ENCODE assay signal across 13 cellular contexts in the genomic region with DNA sequence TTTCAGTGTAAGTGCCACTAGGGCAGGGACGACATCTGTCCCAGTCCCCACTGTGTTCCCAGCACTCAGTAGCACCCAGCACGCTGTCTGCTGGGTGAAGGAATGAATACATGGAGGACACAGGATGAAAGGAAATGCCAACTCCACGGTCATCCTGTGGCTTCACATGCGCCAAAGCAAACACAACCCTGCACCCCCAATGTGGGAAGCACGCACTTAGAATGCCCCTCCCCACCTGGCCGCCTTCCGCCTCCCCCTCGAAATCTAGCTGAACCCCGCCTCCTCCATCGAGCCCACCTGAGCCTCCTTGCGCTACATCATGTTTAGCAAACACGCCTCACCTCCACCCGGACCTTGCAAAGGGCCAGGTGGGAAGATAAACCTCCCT. TPM values are rescaled to one million over a fixed set of nuclear protein-coding genes. Genes with fewer than 3 reads are reported as not detected.
DNase-seq lines count a peak whose midpoint lies in the region; ATAC-seq, FAIRE-seq and TF ChIP-seq lines count a peak whose summit lies in the region.
"Had no signal": no experiment of that assay in that cellular context is flagged by ENCODE, and none has a peak within 500 bp of the region (broad histone marks: within the 10 kb centered on the region; RNA-seq: fewer than 3 reads in every experiment).

No MANE protein-coding gene starts in this region.

- H3K27ac Mint-ChIP-seq in CD14-positive monocyte (peak overlapping the region; percentile 4 to 93 (median 82)), neural progenitor cell (peak overlapping the region; percentile 78)
- peak overlapping the region; percentile 71 for H3K27ac Mint-ChIP-seq in dendritic cell treated with granulocyte-macrophage colony-stimulating factor and Interleukin-4, amounts not matched to agents 40 ng/mL and 50 ng/mL, for 4 days
- no peak overlapping the region for H3K27ac Mint-ChIP-seq in activated CD8-positive, alpha-beta memory T cell treated with anti-CD3 and anti-CD28 coated beads, Interleukin-2, amount 10 ng/mL, durations not matched to agents 7 days and 5 days
- H3K27ac Mint-ChIP-seq: CD8-positive, alpha-beta T cell had no signal

- no peaks in the 10 kb centered on the region for H4K20me1 ChIP-seq in neural progenitor cell (ENCODE audit: low read depth)

- no peaks in the 10 kb centered on the region for H3F3A ChIP-seq in neural progenitor cell (ENCODE audit: low read depth)

- no peak for DNase-seq in CD14-positive monocyte (ENCODE audit: low spot score)
- no peak for DNase-seq in GM12891 (ENCODE audit: insufficient read length, low spot score)
- no peak for DNase-seq in neural progenitor cell (ENCODE audit: low spot score)
- no peak for DNase-seq in activated CD8-positive, alpha-beta memory T cell treated with anti-CD3 and anti-CD28 coated beads, Interleukin-2, amount 10 ng/mL, durations not matched to agents 7 days and 5 days
- DNase-seq in SKM-1 (lab: John Stamatoyannopoulos, UW; ENCODE audit: unreplicated experiment) = no peak
- no peak for DNase-seq in GDM1 (lab: John Stamatoyannopoulos, UW)
- DNase-seq: activated CD8-positive, alpha-beta memory T cell treated with anti-CD3 and anti-CD28 coated beads for 24 hours; activated gamma-delta T cell treated with Interleukin-2 at 50 U/mL for 16 hours; CD8-positive, alpha-beta T cell; effector CD4-positive, alpha-beta T cell; NCI-H2081 had no signal

- H3K36me3 ChIP-seq in neural progenitor cell = no peaks in the 10 kb centered on the region

- CTCF ChIA-PET in activated CD8-positive, alpha-beta memory T cell treated with anti-CD3 and anti-CD28 coated beads, Interleukin-2, amount 10 ng/mL, durations not matched to agents 7 days and 5 days (lab: Charles Lee) = no interaction called here

- intact Hi-C loops in CD14-positive monocyte (cut with micrococcal nuclease) = no loop called here
- intact Hi-C loops in dendritic cell treated with granulocyte-macrophage colony-stimulating factor and Interleukin-4, amounts not matched to agents 40 ng/mL and 50 ng/mL, for 4 days (cut with micrococcal nuclease) = no loop called here

- H3K9ac ChIP-seq in neural progenitor cell = no peak overlapping the region
- H3K9ac ChIP-seq: parathyroid adenoma had no signal

- H3K36me3 Mint-ChIP-seq in CD14-positive monocyte (peaks cover 5 to 19% of the 10 kb centered on the region in 2 donors), neural progenitor cell (peaks cover 13% of the 10 kb centered on the region)
- H3K36me3 Mint-ChIP-seq in dendritic cell treated with granulocyte-macrophage colony-stimulating factor and Interleukin-4, amounts not matched to agents 40 ng/mL and 50 ng/mL, for 4 days (ENCODE audit: low read depth) = no peaks in the 10 kb centered on the region
- peaks cover 15% of the 10 kb centered on the region for H3K36me3 Mint-ChIP-seq in activated CD8-positive, alpha-beta memory T cell treated with anti-CD3 and anti-CD28 coated beads, Interleukin-2, amount 10 ng/mL, durations not matched to agents 7 days and 5 days
- H3K36me3 Mint-ChIP-seq: CD8-positive, alpha-beta T cell had no signal

- H3K27ac ChIP-seq in neural progenitor cell = no peak overlapping the region
- H3K27ac ChIP-seq: parathyroid adenoma had no signal

- no peaks in the 10 kb centered on the region for H3K4me1 ChIP-seq in neural progenitor cell
- H3K4me1 ChIP-seq: parathyroid adenoma had no signal

- no peak for TF ChIP-seq POLR2A in GM12891 (IDR thresholded peaks at IDR 0.05; ENCODE audit: low read depth, low read length)

- H3K27me3 Mint-ChIP-seq in CD14-positive monocyte (ENCODE audit: low read depth in 3 of 3) (no peaks in the 10 kb centered on the region), neural progenitor cell (ENCODE audit: insufficient read depth, low read depth) (peaks cover 3% of the 10 kb centered on the region)
- peaks cover 6% of the 10 kb centered on the region for H3K27me3 Mint-ChIP-seq in dendritic cell treated with granulocyte-macrophage colony-stimulating factor and Interleukin-4, amounts not matched to agents 40 ng/mL and 50 ng/mL, for 4 days
- H3K27me3 Mint-ChIP-seq in activated CD8-positive, alpha-beta memory T cell treated with anti-CD3 and anti-CD28 coated beads, Interleukin-2, amount 10 ng/mL, durations not matched to agents 7 days and 5 days = no peaks in the 10 kb centered on the region

- FAIRE-seq in GM12891 (lab: Jason Lieb, UNC) = peak; percentile 16

- no peak overlapping the region for H3K4me2 ChIP-seq in neural progenitor cell

- H3K4me3 Mint-ChIP-seq in CD14-positive monocyte (peak overlapping the region; percentile 83 to 93), neural progenitor cell (no peak overlapping the region)
- peak overlapping the region; percentile 68 for H3K4me3 Mint-ChIP-seq in dendritic cell treated with granulocyte-macrophage colony-stimulating factor and Interleukin-4, amounts not matched to agents 40 ng/mL and 50 ng/mL, for 4 days
- H3K4me3 Mint-ChIP-seq in activated CD8-positive, alpha-beta memory T cell treated with anti-CD3 and anti-CD28 coated beads, Interleukin-2, amount 10 ng/mL, durations not matched to agents 7 days and 5 days = no peak overlapping the region
- H3K4me3 Mint-ChIP-seq: CD8-positive, alpha-beta T cell had no signal

- peaks cover 0 to 6% (median 3%) of the 10 kb centered on the region in 7 donors for H3K9me3 Mint-ChIP-seq in CD14-positive monocyte
- no peaks in the 10 kb centered on the region for H3K9me3 Mint-ChIP-seq in dendritic cell treated with granulocyte-macrophage colony-stimulating factor and Interleukin-4, amounts not matched to agents 40 ng/mL and 50 ng/mL, for 4 days
- H3K9me3 Mint-ChIP-seq in neural progenitor cell = peaks cover 2% of the 10 kb centered on the region
- no peaks in the 10 kb centered on the region for H3K9me3 Mint-ChIP-seq in activated CD8-positive, alpha-beta memory T cell treated with anti-CD3 and anti-CD28 coated beads, Interleukin-2, amount 10 ng/mL, durations not matched to agents 7 days and 5 days (ENCODE audit: low read depth)
- H3K9me3 Mint-ChIP-seq: CD8-positive, alpha-beta T cell had no signal

- H3K9me3 ChIP-seq in neural progenitor cell (ENCODE audit: low read depth) = no peaks in the 10 kb centered on the region

- H3K27me3 ChIP-seq in neural progenitor cell = no peaks in the 10 kb centered on the region

- no peak overlapping the region for H3K4me3 ChIP-seq in neural progenitor cell

- TF ChIP-seq CTCF in CD14-positive monocyte (IDR thresholded peaks at IDR 0.05) (no peak), neural progenitor cell (IDR thresholded peaks at IDR 0.05) (no peak)

- no peak for ATAC-seq in activated CD8-positive, alpha-beta memory T cell treated with anti-CD3 and anti-CD28 coated beads, Interleukin-2, amount 10 ng/mL, durations not matched to agents 7 days and 5 days
- ATAC-seq: CD8-positive, alpha-beta T cell had no signal

- H2AFZ ChIP-seq in neural progenitor cell (replicated peaks) = no peak overlapping the region
- H2AFZ ChIP-seq: parathyroid adenoma had no signal

- H3K4me1 Mint-ChIP-seq in CD14-positive monocyte (peaks cover 49% of the 10 kb centered on the region), neural progenitor cell (peaks cover 11% of the 10 kb centered on the region)
- H3K4me1 Mint-ChIP-seq in dendritic cell treated with granulocyte-macrophage colony-stimulating factor and Interleukin-4, amounts not matched to agents 40 ng/mL and 50 ng/mL, for 4 days (ENCODE audit: low read depth) = peaks cover 40% of the 10 kb centered on the region
- peaks cover 8% of the 10 kb centered on the region for H3K4me1 Mint-ChIP-seq in activated CD8-positive, alpha-beta memory T cell treated with anti-CD3 and anti-CD28 coated beads, Interleukin-2, amount 10 ng/mL, durations not matched to agents 7 days and 5 days

- no peaks in the 10 kb centered on the region for H3K79me2 ChIP-seq in neural progenitor cell (ENCODE audit: low read depth)
- H3K79me2 ChIP-seq: parathyroid adenoma had no signal

TF ChIP-seq in GM12891, 5 proteins besides CTCF, POLR2A, EP300 and RAD21:
- TF ChIP-seq PAX5 (IDR thresholded peaks at IDR 0.05; ENCODE audit: insufficient read depth, low read length, severe bottlenecking) (no peak), POLR2AphosphoS5 (IDR thresholded peaks at IDR 0.05; ENCODE audit: low read depth, low read length) (no peak), POU2F2 (IDR thresholded peaks at IDR 0.05; ENCODE audit: low read depth, low read length) (no peak), TAF1 (IDR thresholded peaks at IDR 0.05; ENCODE audit: low read depth, low read length) (no peak)

RNA-seq across cellular contexts. Expression of gene ADCY3, which starts 33.9 kb away (rescaled TPM):
- polyA plus RNA-seq in CD14-positive monocyte = 1 to 10 TPM; 2.5 to 3.5 TPM
- 95.3 TPM for polyA plus RNA-seq in GM12891 (2012; ENCODE audit: low read depth, missing spikeins)
- total RNA-seq in neural progenitor cell (ENCODE audit: low replicate concordance) = 25.3 and 28.9 TPM in 2 replicates
- total RNA-seq in activated CD8-positive, alpha-beta memory T cell treated with anti-CD3 and anti-CD28 coated beads, Interleukin-2, amount 10 ng/mL, durations not matched to agents 7 days and 5 days = 10 to 100 TPM; 81.4 to 85.0 TPM

Comparison
In these comparisons a context has a peak if more than half of its experiments do, and no peak if none do; other contexts are left out.
1. H3K4me3 Mint-ChIP-seq: peak in CD14-positive monocyte (2 of 2) and dendritic cell treated with granulocyte-macrophage colony-stimulating factor and Interleukin-4, amounts not matched to agents 40 ng/mL and 50 ng/mL, for 4 days (single experiment); none in neural progenitor cell (single experiment) and activated CD8-positive, alpha-beta memory T cell treated with anti-CD3 and anti-CD28 coated beads, Interleukin-2, amount 10 ng/mL, durations not matched to agents 7 days and 5 days (single experiment).